In the genomic region with DNA sequence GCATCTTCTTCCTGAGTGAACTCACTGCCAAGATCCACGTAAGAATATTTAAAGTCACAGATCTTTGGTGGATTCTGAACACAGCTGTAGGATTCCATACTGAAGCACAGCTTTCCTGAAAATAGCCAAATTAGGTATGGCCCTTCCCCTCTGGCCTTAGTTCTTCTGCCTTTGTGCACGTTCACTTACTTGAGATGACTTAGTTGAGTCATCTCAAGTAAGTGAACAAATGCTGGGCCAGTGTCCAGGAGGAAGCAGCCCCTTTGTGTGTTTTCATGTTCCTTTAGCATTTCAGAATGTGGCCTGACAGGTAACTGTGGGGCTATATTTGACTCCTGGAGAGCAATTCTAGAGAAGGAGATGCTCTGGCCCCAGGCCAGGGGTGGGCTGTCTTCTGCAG, we compare ENCODE assay signal across 9 cellular contexts. TPM values are rescaled to one million over a fixed set of nuclear protein-coding genes. Genes with fewer than 3 reads are reported as not detected.
DNase-seq lines count a peak whose midpoint lies in the region; ATAC-seq and TF ChIP-seq lines count a peak whose summit lies in the region.
"Had no signal": no experiment of that assay in that cellular context is flagged by ENCODE, and none has a peak within 500 bp of the region (broad histone marks: within the 10 kb centered on the region; RNA-seq: fewer than 3 reads in every experiment).

No MANE protein-coding gene starts in this region.

- TF ChIP-seq CTCF in 22Rv1 (IDR thresholded peaks at IDR 0.05) (no peak), brain microvascular endothelial cell (IDR thresholded peaks at IDR 0.05; ENCODE audit: low read depth, low read length, missing control alignments) (no peak), colonic mucosa (IDR thresholded peaks at IDR 0.05) (no peak)

- H3K27ac ChIP-seq in 22Rv1 (peak overlapping the region; percentile 50), brain microvascular endothelial cell (no peak overlapping the region), colonic mucosa (no peak overlapping the region)

- H3K27me3 ChIP-seq in brain microvascular endothelial cell (replicated peaks) (no peaks in the 10 kb centered on the region), colonic mucosa (no peaks in the 10 kb centered on the region)

- H3K4me3 ChIP-seq in brain microvascular endothelial cell (ENCODE audit: low read depth, low read length) (no peak overlapping the region), colonic mucosa (no peak overlapping the region)
- H3K4me3 ChIP-seq: HAP-1 had no signal

- no peaks in the 10 kb centered on the region for H3K9me3 ChIP-seq in colonic mucosa

- in situ Hi-C loops in brain microvascular endothelial cell (cut with HindIII; ENCODE audit: low pct_ligation_motif_present, low sequenced_read_pairs): no loop called here

- no peaks in the 10 kb centered on the region for H3K36me3 ChIP-seq in brain microvascular endothelial cell (replicated peaks)
- H3K36me3 ChIP-seq in colonic mucosa: no peaks in the 10 kb centered on the region
- H3K36me3 ChIP-seq: HAP-1 had no signal

- DNase-seq in brain microvascular endothelial cell (peak; percentile 33), colonic mucosa (no peak), AG08396 (ENCODE audit: low spot score) (no peak), NCI-H345 treated with DMSO at 0.1 percent for 48 hours (lab: John Stamatoyannopoulos, UW; ENCODE audit: unreplicated experiment) (no peak)

- H3K4me1 ChIP-seq in colonic mucosa: peaks cover 8% of the 10 kb centered on the region

- ATAC-seq in GM19351 (IDR thresholded peaks at IDR 0.05; ENCODE audit: unreplicated experiment) (peak; percentile 93), HG03103 (IDR thresholded peaks at IDR 0.05; ENCODE audit: low read depth, unreplicated experiment) (peak; percentile 92), SK-N-SH treated with all-trans-retinoic acid at 6 μM for 48 hours (no peak)

- H3K9ac ChIP-seq in colonic mucosa (ENCODE audit: low read depth in 2 of 2, low read length in 2 of 2): no peak overlapping the region

- intact Hi-C loops in colonic mucosa (cut with DNase I): no loop called here

TF ChIP-seq in SK-N-SH treated with all-trans-retinoic acid at 6 μM for 48 hours, 23 proteins besides CTCF, POLR2A, EP300 and RAD21:
- TF ChIP-seq TCF4 (CRISPR knock-in tag; IDR thresholded peaks at IDR 0.05; ENCODE audit: borderline replicate concordance): no peak
- no peak for TF ChIP-seq PATZ1 (CRISPR knock-in tag; IDR thresholded peaks at IDR 0.05; ENCODE audit: borderline replicate concordance)
- TF ChIP-seq SNAI2 (CRISPR knock-in tag; IDR thresholded peaks at IDR 0.05): no peak
- no peak for TF ChIP-seq CSDC2 (CRISPR knock-in tag; IDR thresholded peaks at IDR 0.05)
- TF ChIP-seq CREB5 (CRISPR knock-in tag; IDR thresholded peaks at IDR 0.05; ENCODE audit: low read depth): no peak
- TF ChIP-seq ZNF8 (CRISPR knock-in tag; IDR thresholded peaks at IDR 0.05): no peak
- TF ChIP-seq TOX (CRISPR knock-in tag; IDR thresholded peaks at IDR 0.05; ENCODE audit: borderline replicate concordance): no peak
- TF ChIP-seq ISL1 (CRISPR knock-in tag; IDR thresholded peaks at IDR 0.05): no peak
- no peak for TF ChIP-seq GLIS3 (CRISPR knock-in tag; IDR thresholded peaks at IDR 0.05)
- TF ChIP-seq POU6F1 (CRISPR knock-in tag; IDR thresholded peaks at IDR 0.05; ENCODE audit: borderline replicate concordance, low read depth): no peak
- TF ChIP-seq ZFP3 (CRISPR knock-in tag; IDR thresholded peaks at IDR 0.05): no peak

RNA-seq across cellular contexts. Expression of gene CCNY, which starts 51.5 kb away (rescaled TPM):
- 10 to 100 TPM; 43.5 to 68.6 TPM for total RNA-seq in colonic mucosa
